Comparison of ENCODE assay signal across 19 cellular contexts in the genomic region with DNA sequence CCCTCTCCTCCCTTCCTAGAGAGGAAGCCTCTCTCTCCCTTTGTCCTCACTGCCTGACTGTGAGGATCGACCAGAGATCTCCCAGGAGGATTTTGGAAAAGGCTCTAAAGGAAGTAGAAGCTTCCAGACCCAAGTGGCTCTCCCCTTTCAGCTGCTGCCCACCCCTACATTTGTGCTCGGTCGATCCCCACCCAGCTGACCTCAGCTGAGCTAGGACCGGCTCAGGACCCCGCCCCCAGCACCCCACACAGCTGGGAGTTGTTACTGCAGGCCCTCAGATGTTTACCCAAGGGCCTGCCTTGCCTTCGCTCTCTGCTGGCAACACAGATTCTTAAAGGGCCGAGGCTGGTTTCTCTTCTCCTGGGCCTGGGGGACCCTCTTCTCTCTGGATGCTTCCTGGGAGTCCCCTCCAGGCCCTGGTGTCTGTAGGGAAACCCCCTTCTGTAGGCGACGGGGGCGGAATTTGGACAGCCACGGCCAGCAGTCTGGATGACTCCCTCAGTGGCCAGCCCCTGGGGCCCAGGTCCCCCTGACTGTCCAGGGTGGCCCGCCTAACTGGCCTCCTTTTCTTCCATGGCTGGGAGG. TPM values are rescaled to one million over a fixed set of nuclear protein-coding genes. Genes with fewer than 3 reads are reported as not detected.
A peak's percentile ranks its signal among the peaks of the same experiment; 100 is the strongest.
DNase-seq lines count a peak whose midpoint lies in the region; ATAC-seq and TF ChIP-seq lines count a peak whose summit lies in the region.
"Had no signal": no experiment of that assay in that cellular context is flagged by ENCODE, and none has a peak within 500 bp of the region (broad histone marks: within the 10 kb centered on the region; RNA-seq: fewer than 3 reads in every experiment).

No MANE protein-coding gene starts in this region.

- CTCF ChIA-PET in WTC11 (lab: Charles Lee) = interaction anchor here (0.9 to 2.8 kb wide), 2 partner anchors 19 to 136 kb away, joined by 3 to 12 read pairs; no protein-coding TSS in a partner anchor

- TF ChIP-seq EP300 in suprapubic skin (IDR thresholded peaks at IDR 0.05) = no peak

- H3K27ac ChIP-seq in mucosa of rectum (ENCODE audit: low read depth in 2 of 2, low read length in 2 of 2) (peak overlapping the region; percentile 43 to 54), suprapubic skin (peak overlapping the region; percentile 12)

- H3K4me1 ChIP-seq in mucosa of rectum (ENCODE audit: control insufficient read depth in 2 of 2, insufficient read depth in 2 of 2, low read length in 2 of 2) = peaks cover 7 to 22% of the 10 kb centered on the region in 2 donors
- peaks cover 24% of the 10 kb centered on the region for H3K4me1 ChIP-seq in suprapubic skin

- H3K4me3 ChIP-seq in fibroblast of the aortic adventitia (ENCODE audit: low read depth, low read length) (no peak overlapping the region), mucosa of rectum (ENCODE audit: low read length in 2 of 2) (no peak overlapping the region), suprapubic skin (no peak overlapping the region)

- no peaks in the 10 kb centered on the region for H3K4me1 Mint-ChIP-seq in WTC11
- H3K4me1 Mint-ChIP-seq: natural killer cell; stimulated activated memory B cell treated with anti-CD40 and anti-IgM and Interleukin-4, amounts not matched to agents 10 μg/mL and 1 μg/mL and 100 μg/mL, for 72 hours had no signal

- H3K27me3 Mint-ChIP-seq in WTC11 (ENCODE audit: low read depth) = peaks cover 6% of the 10 kb centered on the region

- H3K9me3 Mint-ChIP-seq in WTC11 = peaks cover 19% of the 10 kb centered on the region
- H3K9me3 Mint-ChIP-seq: natural killer cell had no signal

- H3K4me3 Mint-ChIP-seq in WTC11 = no peak overlapping the region
- H3K4me3 Mint-ChIP-seq: natural killer cell; stimulated activated memory B cell treated with anti-CD40 and anti-IgM and Interleukin-4, amounts not matched to agents 10 μg/mL and 1 μg/mL and 100 μg/mL, for 72 hours had no signal

- POLR2A ChIA-PET in WTC11 (lab: Charles Lee) = no interaction called here

- H3K9me3 ChIP-seq in mucosa of rectum (ENCODE audit: control insufficient read depth in 2 of 2, low read length in 2 of 2) (peaks cover 0 to 3% of the 10 kb centered on the region in 2 donors), suprapubic skin (peaks cover 11% of the 10 kb centered on the region)

- WGBS in suprapubic skin = 51% methylated on average over 7 of the region's 12 CpGs

- DNase-seq in WTC11 (ENCODE audit: low spot score) = no peak
- DNase-seq in fibroblast of the aortic adventitia (ENCODE audit: low read depth) = peak; percentile 39
- no peak for DNase-seq in suprapubic skin (ENCODE audit: low spot score in 2 of 2)
- DNase-seq in DMS79 treated with DMSO at 0.1 percent for 48 hours (lab: John Stamatoyannopoulos, UW) = no peak
- DNase-seq in SHP77 (lab: John Stamatoyannopoulos, UW) = no peak
- DNase-seq in NCI-H748 (lab: John Stamatoyannopoulos, UW; ENCODE audit: unreplicated experiment) = no peak
- DNase-seq in germinal center (ENCODE audit: low spot score) = no peak
- DNase-seq: activated CD4-positive, CD25-positive, alpha-beta regulatory T cell treated with anti-CD3 and anti-CD28 coated beads, Interleukin-2, amount 50 U/mL, for 72 hours; activated naive CD4-positive, alpha-beta T cell treated with Interleukin-2 at 50 U/mL for 16 hours; head of caudate nucleus; kidney glomerular epithelial cell; natural killer cell; NCI-H187 treated with DMSO at 0.1 percent for 48 hours; NCI-H524 treated with DMSO at 0.1 percent for 48 hours; small intestine; T-helper 1 cell had no signal

- ATAC-seq in WTC11 = peak; percentile 57; the same call in 1 of the 2 replicates
- ATAC-seq: natural killer cell; Panc1; stimulated activated memory B cell treated with anti-CD40 and anti-IgM and Interleukin-4, amounts not matched to agents 10 μg/mL and 1 μg/mL and 100 μg/mL, for 72 hours had no signal

- H3K27ac Mint-ChIP-seq in WTC11 = no peak overlapping the region
- H3K27ac Mint-ChIP-seq: natural killer cell; stimulated activated memory B cell treated with anti-CD40 and anti-IgM and Interleukin-4, amounts not matched to agents 10 μg/mL and 1 μg/mL and 100 μg/mL, for 72 hours had no signal

- no peak for TF ChIP-seq POLR2A in suprapubic skin (IDR thresholded peaks at IDR 0.05)

- H3K9ac ChIP-seq in mucosa of rectum (ENCODE audit: low read depth in 1 of 2, low read length in 2 of 2) = peak overlapping the region in 1 of 2 donors; percentile 54

- H3K36me3 ChIP-seq in mucosa of rectum (ENCODE audit: control insufficient read depth in 2 of 2, insufficient read depth in 2 of 2, low read length in 2 of 2) (no peaks in the 10 kb centered on the region), suprapubic skin (no peaks in the 10 kb centered on the region)

- TF ChIP-seq CTCF in WTC11 (IDR thresholded peaks at IDR 0.05) (no peak), fibroblast of the aortic adventitia (IDR thresholded peaks at IDR 0.05; ENCODE audit: insufficient read depth, low read length) (no peak), suprapubic skin (IDR thresholded peaks at IDR 0.05) (no peak)

- H3K27me3 ChIP-seq in mucosa of rectum (ENCODE audit: control insufficient read depth in 2 of 2, insufficient read depth in 2 of 2, low read length in 2 of 2) (no peaks in the 10 kb centered on the region), suprapubic skin (no peaks in the 10 kb centered on the region)

- peaks cover 17% of the 10 kb centered on the region for H3K36me3 Mint-ChIP-seq in WTC11
- H3K36me3 Mint-ChIP-seq: natural killer cell had no signal

TF ChIP-seq in WTC11, 78 proteins besides CTCF, POLR2A, EP300 and RAD21:
- no peak for TF ChIP-seq RELA (CRISPR knock-in tag; IDR thresholded peaks at IDR 0.05; ENCODE audit: borderline replicate concordance)
- TF ChIP-seq, protein P1, sequence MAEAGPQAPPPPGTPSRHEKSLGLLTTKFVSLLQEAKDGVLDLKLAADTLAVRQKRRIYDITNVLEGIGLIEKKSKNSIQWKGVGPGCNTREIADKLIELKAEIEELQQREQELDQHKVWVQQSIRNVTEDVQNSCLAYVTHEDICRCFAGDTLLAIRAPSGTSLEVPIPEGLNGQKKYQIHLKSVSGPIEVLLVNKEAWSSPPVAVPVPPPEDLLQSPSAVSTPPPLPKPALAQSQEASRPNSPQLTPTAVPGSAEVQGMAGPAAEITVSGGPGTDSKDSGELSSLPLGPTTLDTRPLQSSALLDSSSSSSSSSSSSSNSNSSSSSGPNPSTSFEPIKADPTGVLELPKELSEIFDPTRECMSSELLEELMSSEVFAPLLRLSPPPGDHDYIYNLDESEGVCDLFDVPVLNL (CRISPR knock-in tag; IDR thresholded peaks at IDR 0.05; ENCODE audit: borderline replicate concordance, low read depth) = no peak
- TF ChIP-seq TEAD4 (CRISPR knock-in tag; IDR thresholded peaks at IDR 0.05) = no peak
- TF ChIP-seq, protein P2, sequence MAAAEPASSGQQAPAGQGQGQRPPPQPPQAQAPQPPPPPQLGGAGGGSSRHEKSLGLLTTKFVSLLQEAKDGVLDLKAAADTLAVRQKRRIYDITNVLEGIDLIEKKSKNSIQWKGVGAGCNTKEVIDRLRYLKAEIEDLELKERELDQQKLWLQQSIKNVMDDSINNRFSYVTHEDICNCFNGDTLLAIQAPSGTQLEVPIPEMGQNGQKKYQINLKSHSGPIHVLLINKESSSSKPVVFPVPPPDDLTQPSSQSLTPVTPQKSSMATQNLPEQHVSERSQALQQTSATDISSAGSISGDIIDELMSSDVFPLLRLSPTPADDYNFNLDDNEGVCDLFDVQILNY (CRISPR knock-in tag; IDR thresholded peaks at IDR 0.05) = no peak
- TF ChIP-seq, protein P3, sequence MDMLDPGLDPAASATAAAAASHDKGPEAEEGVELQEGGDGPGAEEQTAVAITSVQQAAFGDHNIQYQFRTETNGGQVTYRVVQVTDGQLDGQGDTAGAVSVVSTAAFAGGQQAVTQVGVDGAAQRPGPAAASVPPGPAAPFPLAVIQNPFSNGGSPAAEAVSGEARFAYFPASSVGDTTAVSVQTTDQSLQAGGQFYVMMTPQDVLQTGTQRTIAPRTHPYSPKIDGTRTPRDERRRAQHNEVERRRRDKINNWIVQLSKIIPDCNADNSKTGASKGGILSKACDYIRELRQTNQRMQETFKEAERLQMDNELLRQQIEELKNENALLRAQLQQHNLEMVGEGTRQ (CRISPR knock-in tag; IDR thresholded peaks at IDR 0.05) = no peak
- no peak for TF ChIP-seq ZNF416 (CRISPR knock-in tag; IDR thresholded peaks at IDR 0.05)
- no peak for TF ChIP-seq FOXJ3 (CRISPR knock-in tag; IDR thresholded peaks at IDR 0.05; ENCODE audit: borderline replicate concordance)
- no peak for TF ChIP-seq GTF2I (CRISPR knock-in tag; conservative IDR thresholded peaks at IDR 0.05)
- TF ChIP-seq, protein P4, sequence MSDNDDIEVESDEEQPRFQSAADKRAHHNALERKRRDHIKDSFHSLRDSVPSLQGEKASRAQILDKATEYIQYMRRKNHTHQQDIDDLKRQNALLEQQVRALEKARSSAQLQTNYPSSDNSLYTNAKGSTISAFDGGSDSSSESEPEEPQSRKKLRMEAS (CRISPR knock-in tag; IDR thresholded peaks at IDR 0.05) = no peak
- TF ChIP-seq ETV6 (CRISPR knock-in tag; IDR thresholded peaks at IDR 0.05) = no peak
- TF ChIP-seq NFE2L1 (CRISPR knock-in tag; IDR thresholded peaks at IDR 0.05) = no peak
- TF ChIP-seq ZNF317 (CRISPR knock-in tag; IDR thresholded peaks at IDR 0.05; ENCODE audit: borderline replicate concordance, low read depth) = no peak
- no peak for TF ChIP-seq EMX1 (CRISPR knock-in tag; IDR thresholded peaks at IDR 0.05)

RNA-seq across cellular contexts. Expression of a gene that starts 26.9 kb away (rescaled TPM):
- total RNA-seq in WTC11 (2021) = 36.9 to 39.3 TPM (median 37.1 TPM) in 3 replicates
- total RNA-seq in fibroblast of the aortic adventitia (ENCODE audit: low replicate concordance) = 132 and 180 TPM in 2 replicates
- total RNA-seq in suprapubic skin = 100 to 1,000 TPM in 1 of 4 donors, 10 to 100 TPM in 3; 48.4 to 114 (median 76.0) TPM

RNA-seq across cellular contexts. Expression of a gene that starts 27.7 kb away (rescaled TPM):
- 57.9 to 88.6 TPM (median 86.9 TPM) in 3 replicates for total RNA-seq in WTC11 (2021)
- total RNA-seq in fibroblast of the aortic adventitia (ENCODE audit: low replicate concordance) = 87.2 and 270 TPM in 2 replicates
- total RNA-seq in suprapubic skin = 100 to 1,000 TPM in 2 of 4 donors, 10 to 100 TPM in 2; 70.2 to 162 (median 105) TPM

RNA-seq across cellular contexts. Expression of a gene that starts 49.1 kb away (rescaled TPM):
- total RNA-seq in WTC11 (2021) (0.61 to 0.89 TPM (median 0.89 TPM) in 3 replicates), fibroblast of the aortic adventitia (ENCODE audit: low replicate concordance) (1.5 and 3.3 TPM in 2 replicates), suprapubic skin (10 to 100 TPM in 1 of 4 donors, 1 to 10 TPM in 3; 2.4 to 11.1 (median 3.5) TPM)

RNA-seq across cellular contexts. Expression of a gene that starts 57.5 kb away (rescaled TPM):
- total RNA-seq in WTC11 (2021) = 34.1 to 39.7 TPM (median 35.1 TPM) in 3 replicates
- total RNA-seq in fibroblast of the aortic adventitia (ENCODE audit: low replicate concordance) = 33.4 and 53.0 TPM in 2 replicates
- total RNA-seq in suprapubic skin = 10 to 100 TPM; 21.8 to 37.4 (median 30.1) TPM
